10 cellular contexts compared by ENCODE assay signal in genomic region chr19:54178581-54179261, GRCh38. TPM values are rescaled to one million over a fixed set of nuclear protein-coding genes. Genes with fewer than 3 reads are reported as not detected.
DNase-seq lines count a peak whose midpoint lies in the region; ATAC-seq and TF ChIP-seq lines count a peak whose summit lies in the region.
"Had no signal": no experiment of that assay in that cellular context is flagged by ENCODE, and none has a peak within 500 bp of the region (broad histone marks: within the 10 kb centered on the region; RNA-seq: fewer than 3 reads in every experiment).

No MANE protein-coding gene starts in this region.

- H3K27ac Mint-ChIP-seq in T-cell = no peak overlapping the region
- no peak overlapping the region for H3K27ac Mint-ChIP-seq in progenitor cell of endocrine pancreas

- H3K36me3 Mint-ChIP-seq in T-cell (peaks cover 17% of the 10 kb centered on the region), progenitor cell of endocrine pancreas (ENCODE audit: insufficient read depth) (peaks cover 12% of the 10 kb centered on the region)

- peaks cover 0 to 35% (median 6%) of the 10 kb centered on the region in 9 donors for H3K36me3 ChIP-seq in heart left ventricle
- H3K36me3 ChIP-seq in upper lobe of left lung = peaks cover 0 to 45% (median 23%) of the 10 kb centered on the region in 4 donors
- H3K36me3 ChIP-seq: thyroid gland had no signal

- WGBS in heart left ventricle, 4 donors = 69 to 87% (median 74%) methylated on average over 17 to 23 of the region's 23 CpGs
- 91 to 93% methylated on average over 18 to 22 of the region's 23 CpGs for WGBS in upper lobe of left lung, 2 donors

- H3K4me3 Mint-ChIP-seq in T-cell (no peak overlapping the region), progenitor cell of endocrine pancreas (ENCODE audit: low read depth) (no peak overlapping the region)

- TF ChIP-seq POLR2A in heart left ventricle (IDR thresholded peaks at IDR 0.05) (no peak), upper lobe of left lung (IDR thresholded peaks at IDR 0.05) (no peak)

- ATAC-seq in heart left ventricle (peak; percentile 66 to 84 (median 74)), T-cell (replicated peaks in 1 of 4) (peak; percentile 77 to 99 (median 80)), left ventricle myocardium superior (peak; percentile 83), upper lobe of left lung (ENCODE audit: low FRiP score in 2 of 2) (peak; percentile 64 to 68), HG03175 (IDR thresholded peaks at IDR 0.05; ENCODE audit: unreplicated experiment) (no peak), GM21515 (IDR thresholded peaks at IDR 0.05; ENCODE audit: unreplicated experiment) (no peak)

- POLR2A ChIA-PET in T-cell (lab: Charles Lee) = interaction anchor here in 1 of 2 donors (0.6 kb wide), 1 partner anchor 99 kb away, joined by 3 read pairs; no protein-coding TSS in a partner anchor

- H3K27ac ChIP-seq in heart left ventricle = no peak overlapping the region
- no peak overlapping the region for H3K27ac ChIP-seq in upper lobe of left lung
- H3K27ac ChIP-seq: thyroid gland had no signal

- DNase-seq in heart left ventricle (no peak), cardiac septum (ENCODE audit: low spot score) (no peak), T-cell (peak in 12 of 34 experiments; percentile 21 to 47 (median 36)), left ventricle myocardium superior (peak; percentile 56), upper lobe of left lung (no peak), progenitor cell of endocrine pancreas (ENCODE audit: low spot score, unreplicated experiment) (no peak)
- DNase-seq: NCI-H524 had no signal

- H3K4me1 Mint-ChIP-seq in T-cell (no peaks in the 10 kb centered on the region), progenitor cell of endocrine pancreas (ENCODE audit: low read depth) (peaks cover 2% of the 10 kb centered on the region)

- H3K9me3 Mint-ChIP-seq in T-cell (no peaks in the 10 kb centered on the region), progenitor cell of endocrine pancreas (ENCODE audit: low read depth) (no peaks in the 10 kb centered on the region)

- H3K27me3 Mint-ChIP-seq in T-cell = no peaks in the 10 kb centered on the region
- H3K27me3 Mint-ChIP-seq in progenitor cell of endocrine pancreas = no peaks in the 10 kb centered on the region

- H3K4me3 ChIP-seq in heart left ventricle (no peak overlapping the region), upper lobe of left lung (no peak overlapping the region)
- H3K4me3 ChIP-seq: thyroid gland had no signal

- TF ChIP-seq CTCF in heart left ventricle (IDR thresholded peaks at IDR 0.05) = no peak
- TF ChIP-seq CTCF in upper lobe of left lung (IDR thresholded peaks at IDR 0.05) = no peak
- no peak for TF ChIP-seq CTCF in progenitor cell of endocrine pancreas (IDR thresholded peaks at IDR 0.05; ENCODE audit: unreplicated experiment)

- intact Hi-C loops in heart left ventricle (cut with DNase I) = no loop called here
- intact Hi-C loops in cardiac septum (cut with DNase I) = no loop called here
- intact Hi-C loops in left ventricle myocardium superior (cut with micrococcal nuclease) = loop anchor here (10.0 kb wide), 1 partner anchor 56 kb away; no protein-coding TSS in a partner anchor

- CTCF ChIA-PET in T-cell (lab: Charles Lee) = no interaction called here

- no peaks in the 10 kb centered on the region for H3K4me1 ChIP-seq in heart left ventricle
- H3K4me1 ChIP-seq in upper lobe of left lung = no peaks in the 10 kb centered on the region
- H3K4me1 ChIP-seq: thyroid gland had no signal

- H3K27me3 ChIP-seq in heart left ventricle (no peaks in the 10 kb centered on the region), upper lobe of left lung (no peaks in the 10 kb centered on the region)
- H3K27me3 ChIP-seq: thyroid gland had no signal

- H3K9me3 ChIP-seq in heart left ventricle = no peaks in the 10 kb centered on the region
- no peaks in the 10 kb centered on the region for H3K9me3 ChIP-seq in upper lobe of left lung
- H3K9me3 ChIP-seq: thyroid gland had no signal

- no peak for TF ChIP-seq EP300 in upper lobe of left lung (IDR thresholded peaks at IDR 0.05)

RNA-seq across cellular contexts. Expression of gene TMC4, which starts 5.8 kb away (rescaled TPM):
- total RNA-seq in heart left ventricle = 1 to 10 TPM in 7 of 9 donors, under 1 TPM in 1, not detected in 1; 0.58 to 4.5 (median 2.1) TPM
- polyA plus RNA-seq in heart left ventricle = 1 to 10 TPM; 1.2 to 3.6 TPM
- 4.3 TPM for total RNA-seq in cardiac septum
- total RNA-seq in T-cell = 1 to 10 TPM in 4 of 5 donors, under 1 TPM in 1; 0.78 to 2.6 (median 1.4) TPM
- total RNA-seq in left ventricle myocardium superior = 1.7 TPM
- 100 to 1,000 TPM in 1 of 6 donors, 10 to 100 TPM in 5; 35.7 to 116 (median 48.5) TPM for total RNA-seq in upper lobe of left lung
- 119 and 125 TPM in 2 replicates for total RNA-seq in progenitor cell of endocrine pancreas

RNA-seq across cellular contexts. Expression of gene MBOAT7, which starts 10.7 kb away (rescaled TPM):
- total RNA-seq in heart left ventricle (10 to 100 TPM; 11.3 to 37.3 (median 19.6) TPM), cardiac septum (24.3 TPM), T-cell (10 to 100 TPM; 24.0 to 44.8 (median 38.9) TPM), left ventricle myocardium superior (14.8 TPM), upper lobe of left lung (100 to 1,000 TPM in 1 of 6 donors, 10 to 100 TPM in 5; 43.7 to 121 (median 75.4) TPM), progenitor cell of endocrine pancreas (91.5 and 99.1 TPM in 2 replicates)
- 10 to 100 TPM in 1 of 2 donors, 1 to 10 TPM in 1; 9.8 to 25.6 TPM for polyA plus RNA-seq in heart left ventricle

RNA-seq across cellular contexts. Expression of gene TSEN34, which starts 12.4 kb away (rescaled TPM):
- 10 to 100 TPM; 13.2 to 48.9 (median 23.5) TPM for total RNA-seq in heart left ventricle
- polyA plus RNA-seq in heart left ventricle = 10 to 100 TPM; 10.2 to 35.1 TPM
- 22.6 TPM for total RNA-seq in cardiac septum
- total RNA-seq in T-cell = 10 to 100 TPM in 4 of 5 donors, 1 to 10 TPM in 1; 9.5 to 28.5 (median 23.5) TPM
- total RNA-seq in left ventricle myocardium superior = 18.5 TPM
- 10 to 100 TPM; 43.2 to 78.4 (median 49.7) TPM for total RNA-seq in upper lobe of left lung
- 38.6 and 39.7 TPM in 2 replicates for total RNA-seq in progenitor cell of endocrine pancreas

RNA-seq across cellular contexts. Expression of gene LENG1, which starts 19.2 kb away (rescaled TPM):
- 1 to 10 TPM; 5.4 to 8.7 (median 6.8) TPM for total RNA-seq in heart left ventricle
- 10 to 100 TPM; 14.4 to 18.6 TPM for polyA plus RNA-seq in heart left ventricle
- 8.3 TPM for total RNA-seq in cardiac septum
- total RNA-seq in T-cell = 10 to 100 TPM in 4 of 5 donors, 1 to 10 TPM in 1; 8.4 to 21.5 (median 19.2) TPM
- 5.9 TPM for total RNA-seq in left ventricle myocardium superior
- total RNA-seq in upper lobe of left lung = 10 to 100 TPM in 3 of 6 donors, 1 to 10 TPM in 3; 8.5 to 16.8 (median 9.4) TPM
- total RNA-seq in progenitor cell of endocrine pancreas = 6.8 and 7.2 TPM in 2 replicates

RNA-seq across cellular contexts. Expression of gene RPS9, which starts 21.9 kb away (rescaled TPM):
- total RNA-seq in heart left ventricle = 100 to 1,000 TPM; 551 to 937 (median 684) TPM
- polyA plus RNA-seq in heart left ventricle = 1,000 to 10,000 TPM; 1,306 to 2,068 TPM
- 615 TPM for total RNA-seq in cardiac septum
- 1,000 to 10,000 TPM; 1,706 to 1,922 (median 1,806) TPM for total RNA-seq in T-cell
- 601 TPM for total RNA-seq in left ventricle myocardium superior
- 1,000 to 10,000 TPM in 5 of 6 donors, 100 to 1,000 TPM in 1; 985 to 1,704 (median 1,208) TPM for total RNA-seq in upper lobe of left lung
- total RNA-seq in progenitor cell of endocrine pancreas = 1,160 and 1,179 TPM in 2 replicates

Comparison
In these comparisons a context has a peak if more than half of its experiments do, and no peak if none do; other contexts are left out.
1. ATAC-seq: peak in heart left ventricle (4 of 4), T-cell (4 of 4), left ventricle myocardium superior (single experiment) and upper lobe of left lung (2 of 2); none in HG03175 (single experiment) and GM21515 (single experiment).